8 cellular contexts compared by ENCODE assay signal in the genomic region with DNA sequence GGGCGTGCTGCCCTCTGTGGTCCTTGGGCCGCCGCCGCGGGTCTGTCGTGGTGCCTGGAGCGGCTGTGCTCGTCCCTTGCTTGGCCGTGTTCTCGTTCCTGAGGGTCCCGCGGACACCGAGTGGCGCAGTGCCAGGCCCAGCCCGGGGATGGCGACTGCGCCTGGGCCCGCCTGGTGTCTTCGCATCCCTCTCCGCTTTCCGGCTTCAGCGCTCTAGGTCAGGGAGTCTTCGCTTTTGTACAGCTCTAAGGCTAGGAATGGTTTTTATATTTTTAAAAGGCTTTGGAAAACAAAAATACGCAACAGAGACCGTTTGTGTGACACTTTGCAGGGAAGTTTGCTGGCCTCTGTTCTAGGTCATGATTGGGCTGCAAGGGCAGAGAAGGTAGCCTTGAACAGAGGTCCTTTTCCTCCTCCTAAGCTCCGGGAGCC. TPM values are rescaled to one million over a fixed set of nuclear protein-coding genes. Genes with fewer than 3 reads are reported as not detected.
DNase-seq lines count a peak whose midpoint lies in the region; ATAC-seq and TF ChIP-seq lines count a peak whose summit lies in the region.

No MANE protein-coding gene starts in this region.

- H3K27me3 Mint-ChIP-seq in activated naive CD4-positive, alpha-beta T cell treated with anti-CD3 and anti-CD28 coated beads, Interleukin-2, amount 50 U/mL, for 24 hours: no peaks in the 10 kb centered on the region
- H3K27me3 Mint-ChIP-seq in progenitor cell of endocrine pancreas: no peaks in the 10 kb centered on the region

- no peak for TF ChIP-seq CTCF in KMS-11 (conservative IDR thresholded peaks at IDR 0.05; ENCODE audit: low read depth, low read length)
- TF ChIP-seq CTCF in left ventricle myocardium inferior (IDR thresholded peaks at IDR 0.05; ENCODE audit: borderline replicate concordance): no peak
- TF ChIP-seq CTCF in progenitor cell of endocrine pancreas (IDR thresholded peaks at IDR 0.05; ENCODE audit: unreplicated experiment): no peak

- peak overlapping the region; percentile 85 for H3K9ac ChIP-seq in KMS-11

- H3K9me3 ChIP-seq in left ventricle myocardium inferior (replicated peaks): no peaks in the 10 kb centered on the region

- H3K27ac ChIP-seq in KMS-11 (peak overlapping the region; percentile 63), left ventricle myocardium inferior (replicated peaks) (peak overlapping the region; percentile 96)

- peaks cover 66% of the 10 kb centered on the region for H3K4me1 Mint-ChIP-seq in activated naive CD4-positive, alpha-beta T cell treated with anti-CD3 and anti-CD28 coated beads, Interleukin-2, amount 50 U/mL, for 24 hours
- peaks cover 11% of the 10 kb centered on the region for H3K4me1 Mint-ChIP-seq in progenitor cell of endocrine pancreas (ENCODE audit: low read depth)

- peak; percentile 31 for ATAC-seq in GM21825 (IDR thresholded peaks at IDR 0.05; ENCODE audit: unreplicated experiment)

- peak overlapping the region; percentile 94 for H3K4me3 Mint-ChIP-seq in activated naive CD4-positive, alpha-beta T cell treated with anti-CD3 and anti-CD28 coated beads, Interleukin-2, amount 50 U/mL, for 24 hours
- peak overlapping the region; percentile 92 for H3K4me3 Mint-ChIP-seq in progenitor cell of endocrine pancreas (ENCODE audit: low read depth)

- peaks cover 52% of the 10 kb centered on the region for H3K79me2 ChIP-seq in KMS-11 (ENCODE audit: insufficient read depth, low read depth)

- peak overlapping the region; percentile 91 for H3K4me2 ChIP-seq in KMS-11

- H3K36me3 ChIP-seq in KMS-11 (ENCODE audit: insufficient read depth) (peaks cover 12% of the 10 kb centered on the region; the same call in 1 of the 2 replicates), left ventricle myocardium inferior (peaks cover 20% of the 10 kb centered on the region)

- H3K4me3 ChIP-seq in KMS-11 (IDR thresholded peaks at IDR 0.05; ENCODE audit: insufficient read depth, low read depth, low read length) (no peak overlapping the region), left ventricle myocardium inferior (peak overlapping the region; percentile 89)

- peak; percentile 28 for DNase-seq in NCI-H1694 (lab: John Stamatoyannopoulos, UW)
- no peak for DNase-seq in NCI-H1694 treated with DMSO at 0.1 percent for 48 hours (lab: John Stamatoyannopoulos, UW)
- DNase-seq in left ventricle myocardium inferior: no peak
- DNase-seq in progenitor cell of endocrine pancreas (ENCODE audit: low spot score, unreplicated experiment): no peak
- DNase-seq in MV-4-11 (lab: John Stamatoyannopoulos, UW): no peak

- H3K27ac Mint-ChIP-seq in activated naive CD4-positive, alpha-beta T cell treated with anti-CD3 and anti-CD28 coated beads, Interleukin-2, amount 50 U/mL, for 24 hours: peak overlapping the region; percentile 94
- peak overlapping the region; percentile 93 for H3K27ac Mint-ChIP-seq in progenitor cell of endocrine pancreas

- peaks cover 43% of the 10 kb centered on the region for H3K4me1 ChIP-seq in KMS-11 (ENCODE audit: low read depth, poor library complexity, severe bottlenecking)
- H3K4me1 ChIP-seq in left ventricle myocardium inferior: peaks cover 59% of the 10 kb centered on the region

- peaks cover 31% of the 10 kb centered on the region for H4K20me1 ChIP-seq in KMS-11 (ENCODE audit: insufficient read depth)

- no peaks in the 10 kb centered on the region for H3K9me3 Mint-ChIP-seq in activated naive CD4-positive, alpha-beta T cell treated with anti-CD3 and anti-CD28 coated beads, Interleukin-2, amount 50 U/mL, for 24 hours
- no peaks in the 10 kb centered on the region for H3K9me3 Mint-ChIP-seq in progenitor cell of endocrine pancreas (ENCODE audit: low read depth)

- H2AFZ ChIP-seq in KMS-11 (ENCODE audit: low read depth): peak overlapping the region; percentile 8; the same call in 1 of the 2 replicates

- H3K27me3 ChIP-seq in KMS-11 (ENCODE audit: insufficient read depth, low read depth): no peaks in the 10 kb centered on the region
- H3K27me3 ChIP-seq in left ventricle myocardium inferior (ENCODE audit: low read depth): no peaks in the 10 kb centered on the region

- peaks cover 11% of the 10 kb centered on the region for H3K36me3 Mint-ChIP-seq in activated naive CD4-positive, alpha-beta T cell treated with anti-CD3 and anti-CD28 coated beads, Interleukin-2, amount 50 U/mL, for 24 hours
- H3K36me3 Mint-ChIP-seq in progenitor cell of endocrine pancreas (ENCODE audit: insufficient read depth): peaks cover 16% of the 10 kb centered on the region

- intact Hi-C loops in left ventricle myocardium inferior (cut with micrococcal nuclease): no loop called here

RNA-seq across cellular contexts. Expression of a gene that starts 0.7 kb away (rescaled TPM):
- total RNA-seq in left ventricle myocardium inferior (421 TPM), progenitor cell of endocrine pancreas (164 and 176 TPM in 2 replicates)
